In the genomic region with DNA sequence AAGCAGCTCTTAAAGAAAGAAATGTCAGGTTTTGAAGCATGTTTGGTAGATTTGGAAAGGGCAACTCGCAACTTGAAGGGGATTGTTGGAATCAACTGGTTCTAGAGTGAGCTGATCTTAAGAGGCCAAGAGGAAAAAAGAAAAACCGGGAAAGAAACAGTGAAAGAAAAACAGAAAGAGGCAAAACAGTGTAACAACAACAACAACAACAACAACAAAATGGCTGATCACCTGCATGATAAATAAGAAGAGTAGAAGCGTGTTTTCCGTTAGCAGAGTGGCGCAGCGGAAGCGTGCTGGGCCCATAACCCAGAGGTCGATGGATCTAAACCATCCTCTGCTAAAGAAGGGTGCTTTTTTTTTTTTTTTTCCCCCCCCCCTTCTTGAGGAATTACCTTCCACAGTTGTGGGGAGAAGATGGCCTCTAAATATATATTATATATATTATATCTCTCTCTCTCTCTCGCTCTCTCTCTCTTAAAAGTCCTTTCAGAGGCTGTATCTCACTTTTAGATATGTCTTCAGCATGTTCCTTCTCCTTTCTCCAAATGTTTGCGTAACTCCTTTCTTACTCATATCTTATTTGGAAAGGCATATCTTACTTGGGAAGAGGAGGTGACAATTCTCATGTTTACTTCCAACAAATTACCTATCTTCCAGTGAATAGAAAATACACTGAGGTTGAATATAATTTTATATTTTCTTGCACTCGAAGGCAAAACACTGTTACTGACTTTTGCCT, we compare ENCODE assay signal across 1 cellular context.
TF ChIP-seq lines count a peak whose summit lies in the region.

No MANE protein-coding gene starts in this region.

TF ChIP-seq in K562, 482 proteins besides CTCF, POLR2A, EP300 and RAD21 (continued from another document and continues in another):
- TF ChIP-seq CBX5 (IDR thresholded peaks at IDR 0.05; ENCODE audit: borderline replicate concordance, low read depth) (no peak), ZC3H8 (IDR thresholded peaks at IDR 0.05) (no peak), DNMT1 (IDR thresholded peaks at IDR 0.05) (no peak), TAL1 (IDR thresholded peaks at IDR 0.05) (peak; percentile 19; the same call in 1 of the 2 replicates), MAZ (CRISPR knock-in tag; conservative IDR thresholded peaks at IDR 0.05 in 1 of 2, IDR thresholded peaks at IDR 0.05 in 1 of 2) (0 out of 4 replicates have a peak, but pooled peaks of 1 of the 2 experiments have one; percentile 23), FOXJ2 (tag; IDR thresholded peaks at IDR 0.05) (peak; percentile 71; the same call in 1 of the 2 replicates), ZBTB17 (CRISPR knock-in tag; IDR thresholded peaks at IDR 0.05) (no peak), NFATC3 (IDR thresholded peaks at IDR 0.05) (no peak), SMAD1 (IDR thresholded peaks at IDR 0.05; ENCODE audit: low read depth, low read length, partially characterized antibody) (no peak), ZNF717 (CRISPR knock-in tag; IDR thresholded peaks at IDR 0.05) (no peak), TEAD4 (IDR thresholded peaks at IDR 0.05; ENCODE audit: low read length) (peak; percentile 68), TEAD4 (CRISPR knock-in tag; IDR thresholded peaks at IDR 0.05; ENCODE audit: borderline replicate concordance) (no peak), NCOA1 (IDR thresholded peaks at IDR 0.05; ENCODE audit: low read depth) (peak; percentile 56; the same call in 1 of the 2 replicates), SAFB2 (IDR thresholded peaks at IDR 0.05; ENCODE audit: borderline replicate concordance, low read depth, low read length, severe bottlenecking) (no peak), NFXL1 (CRISPR knock-in tag; IDR thresholded peaks at IDR 0.05) (no peak), ILF3 (IDR thresholded peaks at IDR 0.05; ENCODE audit: borderline replicate concordance) (no peak), STAT5B (CRISPR knock-in tag; IDR thresholded peaks at IDR 0.05) (no peak), NFRKB (IDR thresholded peaks at IDR 0.05; ENCODE audit: low read depth) (peak; percentile 89), SMARCA4 (IDR thresholded peaks at IDR 0.05) (peak; percentile 12; the same call in 1 of the 2 replicates), ARNT (IDR thresholded peaks at IDR 0.05) (peak; percentile 73 to 80; a peak in 2 of 4 replicates), ZKSCAN1 (IDR thresholded peaks at IDR 0.05; ENCODE audit: low read depth, low read length) (no peak), FOXA1 (IDR thresholded peaks at IDR 0.05; ENCODE audit: borderline replicate concordance) (no peak), TSC22D4 (tag; IDR thresholded peaks at IDR 0.05) (no peak), NFE2L1 (tag; IDR thresholded peaks at IDR 0.05; ENCODE audit: borderline replicate concordance, low read depth) (no peak), ZNF239 (CRISPR knock-in tag; IDR thresholded peaks at IDR 0.05) (peak; percentile 28; the same call in 1 of the 2 replicates), ZNF408 (CRISPR knock-in tag; IDR thresholded peaks at IDR 0.05; ENCODE audit: low read depth) (no peak), PHB2 (IDR thresholded peaks at IDR 0.05; ENCODE audit: low read depth) (no peak), RHOXF2B (CRISPR knock-in tag; conservative IDR thresholded peaks at IDR 0.05) (peak; percentile 51; the same call in 1 of the 2 replicates)
- TF ChIP-seq, protein P1, sequence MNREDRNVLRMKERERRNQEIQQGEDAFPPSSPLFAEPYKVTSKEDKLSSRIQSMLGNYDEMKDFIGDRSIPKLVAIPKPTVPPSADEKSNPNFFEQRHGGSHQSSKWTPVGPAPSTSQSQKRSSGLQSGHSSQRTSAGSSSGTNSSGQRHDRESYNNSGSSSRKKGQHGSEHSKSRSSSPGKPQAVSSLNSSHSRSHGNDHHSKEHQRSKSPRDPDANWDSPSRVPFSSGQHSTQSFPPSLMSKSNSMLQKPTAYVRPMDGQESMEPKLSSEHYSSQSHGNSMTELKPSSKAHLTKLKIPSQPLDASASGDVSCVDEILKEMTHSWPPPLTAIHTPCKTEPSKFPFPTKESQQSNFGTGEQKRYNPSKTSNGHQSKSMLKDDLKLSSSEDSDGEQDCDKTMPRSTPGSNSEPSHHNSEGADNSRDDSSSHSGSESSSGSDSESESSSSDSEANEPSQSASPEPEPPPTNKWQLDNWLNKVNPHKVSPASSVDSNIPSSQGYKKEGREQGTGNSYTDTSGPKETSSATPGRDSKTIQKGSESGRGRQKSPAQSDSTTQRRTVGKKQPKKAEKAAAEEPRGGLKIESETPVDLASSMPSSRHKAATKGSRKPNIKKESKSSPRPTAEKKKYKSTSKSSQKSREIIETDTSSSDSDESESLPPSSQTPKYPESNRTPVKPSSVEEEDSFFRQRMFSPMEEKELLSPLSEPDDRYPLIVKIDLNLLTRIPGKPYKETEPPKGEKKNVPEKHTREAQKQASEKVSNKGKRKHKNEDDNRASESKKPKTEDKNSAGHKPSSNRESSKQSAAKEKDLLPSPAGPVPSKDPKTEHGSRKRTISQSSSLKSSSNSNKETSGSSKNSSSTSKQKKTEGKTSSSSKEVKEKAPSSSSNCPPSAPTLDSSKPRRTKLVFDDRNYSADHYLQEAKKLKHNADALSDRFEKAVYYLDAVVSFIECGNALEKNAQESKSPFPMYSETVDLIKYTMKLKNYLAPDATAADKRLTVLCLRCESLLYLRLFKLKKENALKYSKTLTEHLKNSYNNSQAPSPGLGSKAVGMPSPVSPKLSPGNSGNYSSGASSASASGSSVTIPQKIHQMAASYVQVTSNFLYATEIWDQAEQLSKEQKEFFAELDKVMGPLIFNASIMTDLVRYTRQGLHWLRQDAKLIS (CRISPR knock-in tag; IDR thresholded peaks at IDR 0.05), result peak; percentile 33; the same call in 1 of the 2 replicates
- TF ChIP-seq, protein P2, sequence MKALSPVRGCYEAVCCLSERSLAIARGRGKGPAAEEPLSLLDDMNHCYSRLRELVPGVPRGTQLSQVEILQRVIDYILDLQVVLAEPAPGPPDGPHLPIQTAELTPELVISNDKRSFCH (CRISPR knock-in tag; IDR thresholded peaks at IDR 0.05), result no peak
- TF ChIP-seq, protein P2 (tag; IDR thresholded peaks at IDR 0.05), result peak; percentile 51; the same call in 1 of the 2 replicates
- TF ChIP-seq, protein P3, sequence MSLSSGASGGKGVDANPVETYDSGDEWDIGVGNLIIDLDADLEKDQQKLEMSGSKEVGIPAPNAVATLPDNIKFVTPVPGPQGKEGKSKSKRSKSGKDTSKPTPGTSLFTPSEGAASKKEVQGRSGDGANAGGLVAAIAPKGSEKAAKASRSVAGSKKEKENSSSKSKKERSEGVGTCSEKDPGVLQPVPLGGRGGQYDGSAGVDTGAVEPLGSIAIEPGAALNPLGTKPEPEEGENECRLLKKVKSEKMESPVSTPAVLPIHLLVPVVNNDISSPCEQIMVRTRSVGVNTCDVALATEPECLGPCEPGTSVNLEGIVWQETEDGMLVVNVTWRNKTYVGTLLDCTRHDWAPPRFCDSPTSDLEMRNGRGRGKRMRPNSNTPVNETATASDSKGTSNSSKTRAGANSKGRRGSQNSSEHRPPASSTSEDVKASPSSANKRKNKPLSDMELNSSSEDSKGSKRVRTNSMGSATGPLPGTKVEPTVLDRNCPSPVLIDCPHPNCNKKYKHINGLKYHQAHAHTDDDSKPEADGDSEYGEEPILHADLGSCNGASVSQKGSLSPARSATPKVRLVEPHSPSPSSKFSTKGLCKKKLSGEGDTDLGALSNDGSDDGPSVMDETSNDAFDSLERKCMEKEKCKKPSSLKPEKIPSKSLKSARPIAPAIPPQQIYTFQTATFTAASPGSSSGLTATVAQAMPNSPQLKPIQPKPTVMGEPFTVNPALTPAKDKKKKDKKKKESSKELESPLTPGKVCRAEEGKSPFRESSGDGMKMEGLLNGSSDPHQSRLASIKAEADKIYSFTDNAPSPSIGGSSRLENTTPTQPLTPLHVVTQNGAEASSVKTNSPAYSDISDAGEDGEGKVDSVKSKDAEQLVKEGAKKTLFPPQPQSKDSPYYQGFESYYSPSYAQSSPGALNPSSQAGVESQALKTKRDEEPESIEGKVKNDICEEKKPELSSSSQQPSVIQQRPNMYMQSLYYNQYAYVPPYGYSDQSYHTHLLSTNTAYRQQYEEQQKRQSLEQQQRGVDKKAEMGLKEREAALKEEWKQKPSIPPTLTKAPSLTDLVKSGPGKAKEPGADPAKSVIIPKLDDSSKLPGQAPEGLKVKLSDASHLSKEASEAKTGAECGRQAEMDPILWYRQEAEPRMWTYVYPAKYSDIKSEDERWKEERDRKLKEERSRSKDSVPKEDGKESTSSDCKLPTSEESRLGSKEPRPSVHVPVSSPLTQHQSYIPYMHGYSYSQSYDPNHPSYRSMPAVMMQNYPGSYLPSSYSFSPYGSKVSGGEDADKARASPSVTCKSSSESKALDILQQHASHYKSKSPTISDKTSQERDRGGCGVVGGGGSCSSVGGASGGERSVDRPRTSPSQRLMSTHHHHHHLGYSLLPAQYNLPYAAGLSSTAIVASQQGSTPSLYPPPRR (CRISPR knock-in tag; IDR thresholded peaks at IDR 0.05; ENCODE audit: borderline replicate concordance), result no peak
- TF ChIP-seq, protein P4, sequence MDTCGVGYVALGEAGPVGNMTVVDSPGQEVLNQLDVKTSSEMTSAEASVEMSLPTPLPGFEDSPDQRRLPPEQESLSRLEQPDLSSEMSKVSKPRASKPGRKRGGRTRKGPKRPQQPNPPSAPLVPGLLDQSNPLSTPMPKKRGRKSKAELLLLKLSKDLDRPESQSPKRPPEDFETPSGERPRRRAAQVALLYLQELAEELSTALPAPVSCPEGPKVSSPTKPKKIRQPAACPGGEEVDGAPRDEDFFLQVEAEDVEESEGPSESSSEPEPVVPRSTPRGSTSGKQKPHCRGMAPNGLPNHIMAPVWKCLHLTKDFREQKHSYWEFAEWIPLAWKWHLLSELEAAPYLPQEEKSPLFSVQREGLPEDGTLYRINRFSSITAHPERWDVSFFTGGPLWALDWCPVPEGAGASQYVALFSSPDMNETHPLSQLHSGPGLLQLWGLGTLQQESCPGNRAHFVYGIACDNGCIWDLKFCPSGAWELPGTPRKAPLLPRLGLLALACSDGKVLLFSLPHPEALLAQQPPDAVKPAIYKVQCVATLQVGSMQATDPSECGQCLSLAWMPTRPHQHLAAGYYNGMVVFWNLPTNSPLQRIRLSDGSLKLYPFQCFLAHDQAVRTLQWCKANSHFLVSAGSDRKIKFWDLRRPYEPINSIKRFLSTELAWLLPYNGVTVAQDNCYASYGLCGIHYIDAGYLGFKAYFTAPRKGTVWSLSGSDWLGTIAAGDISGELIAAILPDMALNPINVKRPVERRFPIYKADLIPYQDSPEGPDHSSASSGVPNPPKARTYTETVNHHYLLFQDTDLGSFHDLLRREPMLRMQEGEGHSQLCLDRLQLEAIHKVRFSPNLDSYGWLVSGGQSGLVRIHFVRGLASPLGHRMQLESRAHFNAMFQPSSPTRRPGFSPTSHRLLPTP (IDR thresholded peaks at IDR 0.05; ENCODE audit: borderline replicate concordance, extremely low read depth, insufficient read length), result peak; percentile 85
- TF ChIP-seq, protein P5, sequence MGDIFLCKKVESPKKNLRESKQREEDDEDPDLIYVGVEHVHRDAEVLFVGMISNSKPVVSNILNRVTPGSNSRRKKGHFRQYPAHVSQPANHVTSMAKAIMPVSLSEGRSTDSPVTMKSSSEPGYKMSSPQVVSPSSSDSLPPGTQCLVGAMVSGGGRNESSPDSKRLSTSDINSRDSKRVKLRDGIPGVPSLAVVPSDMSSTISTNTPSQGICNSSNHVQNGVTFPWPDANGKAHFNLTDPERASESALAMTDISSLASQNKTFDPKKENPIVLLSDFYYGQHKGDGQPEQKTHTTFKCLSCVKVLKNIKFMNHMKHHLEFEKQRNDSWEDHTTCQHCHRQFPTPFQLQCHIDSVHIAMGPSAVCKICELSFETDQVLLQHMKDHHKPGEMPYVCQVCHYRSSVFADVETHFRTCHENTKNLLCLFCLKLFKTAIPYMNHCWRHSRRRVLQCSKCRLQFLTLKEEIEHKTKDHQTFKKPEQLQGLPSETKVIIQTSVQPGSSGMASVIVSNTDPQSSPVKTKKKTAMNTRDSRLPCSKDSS (IDR thresholded peaks at IDR 0.05; ENCODE audit: low read depth, partially characterized antibody), result no peak
- TF ChIP-seq, protein P6, sequence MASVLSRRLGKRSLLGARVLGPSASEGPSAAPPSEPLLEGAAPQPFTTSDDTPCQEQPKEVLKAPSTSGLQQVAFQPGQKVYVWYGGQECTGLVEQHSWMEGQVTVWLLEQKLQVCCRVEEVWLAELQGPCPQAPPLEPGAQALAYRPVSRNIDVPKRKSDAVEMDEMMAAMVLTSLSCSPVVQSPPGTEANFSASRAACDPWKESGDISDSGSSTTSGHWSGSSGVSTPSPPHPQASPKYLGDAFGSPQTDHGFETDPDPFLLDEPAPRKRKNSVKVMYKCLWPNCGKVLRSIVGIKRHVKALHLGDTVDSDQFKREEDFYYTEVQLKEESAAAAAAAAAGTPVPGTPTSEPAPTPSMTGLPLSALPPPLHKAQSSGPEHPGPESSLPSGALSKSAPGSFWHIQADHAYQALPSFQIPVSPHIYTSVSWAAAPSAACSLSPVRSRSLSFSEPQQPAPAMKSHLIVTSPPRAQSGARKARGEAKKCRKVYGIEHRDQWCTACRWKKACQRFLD (CRISPR knock-in tag; IDR thresholded peaks at IDR 0.05), result peak; percentile 55; the same call in 1 of the 2 replicates
- TF ChIP-seq, protein P7, sequence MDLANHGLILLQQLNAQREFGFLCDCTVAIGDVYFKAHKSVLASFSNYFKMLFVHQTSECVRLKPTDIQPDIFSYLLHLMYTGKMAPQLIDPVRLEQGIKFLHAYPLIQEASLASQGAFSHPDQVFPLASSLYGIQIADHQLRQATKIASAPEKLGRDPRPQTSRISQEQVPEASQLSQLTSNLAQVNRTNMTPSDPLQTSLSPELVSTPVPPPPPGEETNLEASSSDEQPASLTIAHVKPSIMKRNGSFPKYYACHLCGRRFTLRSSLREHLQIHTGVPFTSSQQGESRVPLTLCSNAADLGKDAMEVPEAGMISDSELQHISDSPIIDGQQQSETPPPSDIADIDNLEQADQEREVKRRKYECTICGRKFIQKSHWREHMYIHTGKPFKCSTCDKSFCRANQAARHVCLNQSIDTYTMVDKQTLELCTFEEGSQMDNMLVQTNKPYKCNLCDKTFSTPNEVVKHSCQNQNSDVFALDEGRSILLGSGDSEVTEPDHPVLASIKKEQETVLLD (IDR thresholded peaks at IDR 0.05), result peak; percentile 82
- TF ChIP-seq, protein P8, sequence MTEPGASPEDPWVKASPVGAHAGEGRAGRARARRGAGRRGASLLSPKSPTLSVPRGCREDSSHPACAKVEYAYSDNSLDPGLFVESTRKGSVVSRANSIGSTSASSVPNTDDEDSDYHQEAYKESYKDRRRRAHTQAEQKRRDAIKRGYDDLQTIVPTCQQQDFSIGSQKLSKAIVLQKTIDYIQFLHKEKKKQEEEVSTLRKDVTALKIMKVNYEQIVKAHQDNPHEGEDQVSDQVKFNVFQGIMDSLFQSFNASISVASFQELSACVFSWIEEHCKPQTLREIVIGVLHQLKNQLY (CRISPR knock-in tag; conservative IDR thresholded peaks at IDR 0.05), result no peak
- TF ChIP-seq, protein P9, sequence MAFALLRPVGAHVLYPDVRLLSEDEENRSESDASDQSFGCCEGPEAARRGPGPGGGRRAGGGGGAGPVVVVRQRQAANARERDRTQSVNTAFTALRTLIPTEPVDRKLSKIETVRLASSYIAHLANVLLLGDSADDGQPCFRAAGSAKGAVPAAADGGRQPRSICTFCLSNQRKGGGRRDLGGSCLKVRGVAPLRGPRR (CRISPR knock-in tag; IDR thresholded peaks at IDR 0.05), result 0 out of 2 replicates have a peak, but pooled peaks have one; percentile 55
